In genomic region chr14:90778468-90779255, GRCh38 we compare ENCODE assay signal across 30 cellular contexts. TPM values are rescaled to one million over a fixed set of nuclear protein-coding genes. Genes with fewer than 3 reads are reported as not detected.
A peak's percentile ranks its signal among the peaks of the same experiment; 100 is the strongest.
DNase-seq lines count a peak whose midpoint lies in the region; ATAC-seq and TF ChIP-seq lines count a peak whose summit lies in the region.
"Had no signal": no experiment of that assay in that cellular context is flagged by ENCODE, and none has a peak within 500 bp of the region (broad histone marks: within the 10 kb centered on the region; RNA-seq: fewer than 3 reads in every experiment).

No MANE protein-coding gene starts in this region.

- no peaks in the 10 kb centered on the region for H3K27me3 Mint-ChIP-seq in neural crest cell (ENCODE audit: low read depth)
- H3K27me3 Mint-ChIP-seq in naive thymus-derived CD8-positive, alpha-beta T cell = no peaks in the 10 kb centered on the region
- H3K27me3 Mint-ChIP-seq: activated CD4-positive, alpha-beta memory T cell treated with anti-CD3 and anti-CD28 coated beads, Interleukin-2, amount 10 ng/mL, durations not matched to agents 7 days and 5 days had no signal

- H3K4me1 ChIP-seq in RWPE2 (ENCODE audit: insufficient read depth, poor library complexity, severe bottlenecking) (peaks cover 3% of the 10 kb centered on the region), upper lobe of left lung (no peaks in the 10 kb centered on the region)
- H3K4me1 ChIP-seq: ascending aorta, colonic mucosa, neural progenitor cell, pancreas had no signal

- ATAC-seq in RWPE2 (ENCODE audit: low read depth) (no peak), upper lobe of left lung (ENCODE audit: low FRiP score in 2 of 2) (no peak)
- ATAC-seq in naive thymus-derived CD8-positive, alpha-beta T cell = no peak
- ATAC-seq: pancreas; stimulated activated naive CD8-positive, alpha-beta T cell treated with anti-CD3 and anti-CD28 coated beads, Interleukin-15, Interleukin-2, amounts not matched to agents 100 U/mL and 50 U/mL, for 24 hours had no signal

- H3K36me3 ChIP-seq in RWPE2 (ENCODE audit: low read depth) (peaks cover 26% of the 10 kb centered on the region), upper lobe of left lung (peaks cover 0 to 27% (median 0%) of the 10 kb centered on the region in 4 donors)
- H3K36me3 ChIP-seq: cardiac muscle cell, colonic mucosa, neural progenitor cell had no signal

- H3K27me3 ChIP-seq in RWPE2 (ENCODE audit: insufficient read depth, poor library complexity, severe bottlenecking) (no peaks in the 10 kb centered on the region), upper lobe of left lung (no peaks in the 10 kb centered on the region)
- H3K27me3 ChIP-seq: ascending aorta, cardiac muscle cell, colonic mucosa, neural progenitor cell, pancreas had no signal

- WGBS in upper lobe of left lung, 2 donors = 90% methylated on average over 12 to 13 of the region's 13 CpGs

- H3K27ac Mint-ChIP-seq in neural crest cell (ENCODE audit: unreplicated experiment) = peak overlapping the region; percentile 90
- H3K27ac Mint-ChIP-seq in naive thymus-derived CD8-positive, alpha-beta T cell = no peak overlapping the region
- H3K27ac Mint-ChIP-seq: activated CD4-positive, alpha-beta memory T cell treated with anti-CD3 and anti-CD28 coated beads, Interleukin-2, amount 10 ng/mL, durations not matched to agents 7 days and 5 days; activated T-helper 1 cell treated with anti-CD3 and anti-CD28 coated beads, Interleukin-12 subunit alpha, Interleukin-12 subunit beta, Interleukin-2, Interleukin-4 antibody, amounts not matched to agents 30 ng/mL and 10 ng/mL and 1 ng/mL, durations not matched to agents 14 hours and 24 hours and 36 hours; neural progenitor cell; T-helper 2 cell treated with Interferon-gamma antibody and Interleukin-4, amounts not matched to agents 5 μg/mL and 100 μg/mL, for 36 hours had no signal

- H3K27ac ChIP-seq in RWPE2 (ENCODE audit: poor library complexity, severe bottlenecking) = no peak overlapping the region
- no peak overlapping the region for H3K27ac ChIP-seq in upper lobe of left lung
- H3K27ac ChIP-seq: 22Rv1, ascending aorta, cardiac muscle cell, colonic mucosa, neural progenitor cell, pancreas had no signal

- TF ChIP-seq POLR2A in upper lobe of left lung (IDR thresholded peaks at IDR 0.05) = no peak

- H3K36me3 Mint-ChIP-seq in neural crest cell (ENCODE audit: low read depth) = peaks cover 2% of the 10 kb centered on the region
- H3K36me3 Mint-ChIP-seq in naive thymus-derived CD8-positive, alpha-beta T cell = no peaks in the 10 kb centered on the region

- no peak for TF ChIP-seq EP300 in upper lobe of left lung (IDR thresholded peaks at IDR 0.05)

- H3K9me3 ChIP-seq in RWPE2 (ENCODE audit: severe bottlenecking) (no peaks in the 10 kb centered on the region), upper lobe of left lung (no peaks in the 10 kb centered on the region)
- H3K9me3 ChIP-seq: ascending aorta, colonic mucosa, pancreas had no signal

- peak; percentile 6 for DNase-seq in NCI-H2227 (lab: John Stamatoyannopoulos, UW; ENCODE audit: unreplicated experiment)
- no peak for DNase-seq in NCI-H2227 treated with DMSO at 0.1 percent for 48 hours (lab: John Stamatoyannopoulos, UW)
- peak; percentile 73 for DNase-seq in NCI-H2107 (lab: John Stamatoyannopoulos, UW)
- DNase-seq in RWPE2 (ENCODE audit: low spot score) = peak; percentile 35
- no peak for DNase-seq in neural crest cell (ENCODE audit: low read depth, low spot score)
- DNase-seq in naive thymus-derived CD8-positive, alpha-beta T cell = no peak
- DNase-seq in upper lobe of left lung = no peak
- DNase-seq in HPDE6-E6E7 (ENCODE audit: extremely low spot score) = no peak
- DNase-seq: activated CD4-positive, alpha-beta memory T cell treated with anti-CD3 and anti-CD28 coated beads, Interleukin-2, amount 10 ng/mL, durations not matched to agents 7 days and 5 days; activated CD4-positive, CD25-positive, alpha-beta regulatory T cell treated with anti-CD3 and anti-CD28 coated beads, Interleukin-2, amount 50 U/mL, for 72 hours; activated CD8-positive, alpha-beta memory T cell treated with anti-CD3 and anti-CD28 coated beads, Interleukin-2, amount 50 U/mL, for 4 hours; activated naive CD4-positive, alpha-beta T cell treated with anti-CD3 and anti-CD28 coated beads, Interleukin-2, amount 50 U/mL, for 16 hours; colonic mucosa; effector memory CD4-positive, alpha-beta T cell; erythroblast; GOT3; NCI-H1048; NCI-H2029; NCI-H774; pancreas; SIG-M5; stimulated activated CD4-positive, alpha-beta T cell treated with anti-CD3 and anti-CD28 coated beads, Interleukin-1b, Interleukin-23, amount 100 ng/mL, for 48 hours; stimulated activated naive CD8-positive, alpha-beta T cell treated with anti-CD3 and anti-CD28 coated beads, Interleukin-15, Interleukin-2, amounts not matched to agents 100 U/mL and 50 U/mL, for 24 hours had no signal

- H3K4me3 ChIP-seq in RWPE2 (ENCODE audit: severe bottlenecking) (no peak overlapping the region), upper lobe of left lung (no peak overlapping the region)
- H3K4me3 ChIP-seq: ascending aorta, cardiac muscle cell, colonic mucosa, neural progenitor cell, pancreas, smooth muscle cell had no signal

- H3K9me3 Mint-ChIP-seq in neural crest cell = no peaks in the 10 kb centered on the region
- H3K9me3 Mint-ChIP-seq in naive thymus-derived CD8-positive, alpha-beta T cell = no peaks in the 10 kb centered on the region
- H3K9me3 Mint-ChIP-seq: activated CD4-positive, alpha-beta memory T cell treated with anti-CD3 and anti-CD28 coated beads, Interleukin-2, amount 10 ng/mL, durations not matched to agents 7 days and 5 days; activated T-helper 1 cell treated with anti-CD3 and anti-CD28 coated beads, Interleukin-12 subunit alpha, Interleukin-12 subunit beta, Interleukin-2, Interleukin-4 antibody, amounts not matched to agents 30 ng/mL and 10 ng/mL and 1 ng/mL, durations not matched to agents 14 hours and 24 hours and 36 hours; neural progenitor cell; T-helper 2 cell treated with Interferon-gamma antibody and Interleukin-4, amounts not matched to agents 5 μg/mL and 100 μg/mL, for 36 hours had no signal

- POLR2A ChIA-PET in naive thymus-derived CD8-positive, alpha-beta T cell (lab: Charles Lee) = no interaction called here

- H3K4me1 Mint-ChIP-seq in neural crest cell = no peaks in the 10 kb centered on the region
- H3K4me1 Mint-ChIP-seq in naive thymus-derived CD8-positive, alpha-beta T cell = peaks cover 0 to 1% (median 0%) of the 10 kb centered on the region in 4 donors
- H3K4me1 Mint-ChIP-seq: activated CD4-positive, alpha-beta memory T cell treated with anti-CD3 and anti-CD28 coated beads, Interleukin-2, amount 10 ng/mL, durations not matched to agents 7 days and 5 days had no signal

- no peak overlapping the region for H3K4me3 Mint-ChIP-seq in neural crest cell
- no peak overlapping the region for H3K4me3 Mint-ChIP-seq in naive thymus-derived CD8-positive, alpha-beta T cell
- H3K4me3 Mint-ChIP-seq: activated CD4-positive, alpha-beta memory T cell treated with anti-CD3 and anti-CD28 coated beads, Interleukin-2, amount 10 ng/mL, durations not matched to agents 7 days and 5 days; activated T-helper 1 cell treated with anti-CD3 and anti-CD28 coated beads, Interleukin-12 subunit alpha, Interleukin-12 subunit beta, Interleukin-2, Interleukin-4 antibody, amounts not matched to agents 30 ng/mL and 10 ng/mL and 1 ng/mL, durations not matched to agents 14 hours and 24 hours and 36 hours; neural progenitor cell; T-helper 2 cell treated with Interferon-gamma antibody and Interleukin-4, amounts not matched to agents 5 μg/mL and 100 μg/mL, for 36 hours had no signal

- TF ChIP-seq CTCF in RWPE2 (IDR thresholded peaks at IDR 0.05; ENCODE audit: poor library complexity, severe bottlenecking) (no peak), neural crest cell (conservative IDR thresholded peaks at IDR 0.05) (no peak), upper lobe of left lung (IDR thresholded peaks at IDR 0.05) (no peak)

RNA-seq across cellular contexts. Expression of gene TTC7B, which starts 37.6 kb away (rescaled TPM):
- total RNA-seq in neural crest cell (54.8 and 56.4 TPM in 2 replicates), upper lobe of left lung (10 to 100 TPM; 13.5 to 87.3 (median 37.5) TPM)
- under 1 TPM; 0.41 to 0.81 TPM for total RNA-seq in naive thymus-derived CD8-positive, alpha-beta T cell
- under 1 TPM; 0.01 to 0.50 (median 0.40) TPM for polyA plus RNA-seq in naive thymus-derived CD8-positive, alpha-beta T cell

Comparison
In these comparisons a context has a peak if more than half of its experiments do, and no peak if none do; other contexts are left out.
1. DNase-seq: peak in NCI-H2227 (single experiment), NCI-H2107 (single experiment) and RWPE2 (single experiment); none in NCI-H2227 treated with DMSO at 0.1 percent for 48 hours (single experiment), neural crest cell (single experiment), naive thymus-derived CD8-positive, alpha-beta T cell (0 of 10), upper lobe of left lung (0 of 2) and HPDE6-E6E7 (single experiment).
2. RNA of gene TTC7B, which starts 37.6 kb away (total RNA-seq): 54.8 to 56.4 TPM in neural crest cell and 13.5 to 87.3 TPM in upper lobe of left lung; 0.41 to 0.81 TPM in naive thymus-derived CD8-positive, alpha-beta T cell; every median in the first group is over 4 times any median in the second.